31 cellular contexts compared by ENCODE assay signal in genomic region chr20:34421766-34422466, GRCh38.
"Had no signal": no experiment of that assay in that cellular context is flagged by ENCODE, and none has a peak within 500 bp of the region (broad histone marks: within the 10 kb centered on the region; RNA-seq: fewer than 3 reads in every experiment).

No MANE protein-coding gene starts in this region.

- H3K9me3 ChIP-seq: ascending aorta, body of pancreas, MG63, SJSA1 had no signal

- H3K27ac Mint-ChIP-seq: activated B cell treated with CpG ODN at 0.5 μM for 24 hours; activated CD4-positive, alpha-beta T cell treated with anti-CD3 and anti-CD28 coated beads, Interleukin-2, amount 10 ng/mL, durations not matched to agents 24 days and 14 days; activated CD8-positive, alpha-beta memory T cell treated with anti-CD3 and anti-CD28 coated beads, Interleukin-2, amount 10 ng/mL, durations not matched to agents 7 days and 5 days; activated naive CD4-positive, alpha-beta T cell treated with anti-CD3 and anti-CD28 coated beads, Interleukin-2, amount 50 U/mL, for 24 hours; activated T-cell treated with anti-CD3 and anti-CD28 coated beads, Interleukin-2, amount 50 U/mL, for 24 hours; activated T-helper 1 cell treated with anti-CD3 and anti-CD28 coated beads, Interleukin-12 subunit alpha, Interleukin-12 subunit beta, Interleukin-2, Interleukin-4 antibody, amounts not matched to agents 30 ng/mL and 10 ng/mL and 1 ng/mL, durations not matched to agents 14 hours and 24 hours and 36 hours; IgD-negative memory B cell; T-helper 1 cell treated with Interleukin-12 subunit alpha and Interleukin-12 subunit beta and Interleukin-4 antibody, amounts not matched to agents 30 μg/mL and 1 μg/mL, for 36 hours had no signal

- FAIRE-seq: bronchial epithelial cell had no signal

- H3K4me1 ChIP-seq: ascending aorta, SJSA1 had no signal

- H3K4me3 ChIP-seq: ascending aorta, body of pancreas, MG63, SJSA1 had no signal

- H3K4me2 ChIP-seq: KMS-11 had no signal

- DNase-seq: activated B cell treated with CpG ODN at 0.5 μM for 24 hours; activated CD4-positive, alpha-beta T cell treated with anti-CD3 and anti-CD28 coated beads for 1 hour; activated CD4-positive, alpha-beta T cell treated with anti-CD3 and anti-CD28 coated beads, Interleukin-2, amount 10 ng/mL, durations not matched to agents 24 days and 14 days; activated CD4-positive, alpha-beta T cell treated with anti-CD3 and anti-CD28 coated beads, Interleukin-2, amount 50 U/mL, for 48 hours; activated CD8-positive, alpha-beta memory T cell treated with anti-CD3 and anti-CD28 coated beads, Interleukin-2, amount 10 ng/mL, durations not matched to agents 7 days and 5 days; activated effector memory CD4-positive, alpha-beta T cell treated with Interleukin-2 at 50 U/mL for 16 hours; activated naive CD4-positive, alpha-beta T cell; activated T-cell treated with anti-CD3 and anti-CD28 coated beads, Interleukin-2, amount 50 U/mL, for 24 hours; amniotic stem cell; body of pancreas; MG63; MV-4-11; NCI-H1092 treated with DMSO at 0.1 percent for 48 hours; NCI-H1417 treated with DMSO at 0.1 percent for 48 hours; NCI-H1694; NCI-H2029; NCI-H345; NCI-H510A; NCI-H526 treated with DMSO at 0.1 percent for 48 hours; NCI-H82; RPMI8226; SHP77 had no signal

- H3K27me3 Mint-ChIP-seq: activated B cell treated with CpG ODN at 0.5 μM for 24 hours; activated CD4-positive, alpha-beta T cell treated with anti-CD3 and anti-CD28 coated beads, Interleukin-2, amount 10 ng/mL, durations not matched to agents 24 days and 14 days; activated CD8-positive, alpha-beta memory T cell treated with anti-CD3 and anti-CD28 coated beads, Interleukin-2, amount 10 ng/mL, durations not matched to agents 7 days and 5 days; activated naive CD4-positive, alpha-beta T cell treated with anti-CD3 and anti-CD28 coated beads, Interleukin-2, amount 50 U/mL, for 24 hours; activated T-cell treated with anti-CD3 and anti-CD28 coated beads, Interleukin-2, amount 50 U/mL, for 24 hours; IgD-negative memory B cell had no signal

- H3K9me3 Mint-ChIP-seq: activated B cell treated with CpG ODN at 0.5 μM for 24 hours; activated CD4-positive, alpha-beta T cell treated with anti-CD3 and anti-CD28 coated beads, Interleukin-2, amount 10 ng/mL, durations not matched to agents 24 days and 14 days; activated naive CD4-positive, alpha-beta T cell treated with anti-CD3 and anti-CD28 coated beads, Interleukin-2, amount 50 U/mL, for 24 hours; activated T-cell treated with anti-CD3 and anti-CD28 coated beads, Interleukin-2, amount 50 U/mL, for 24 hours; activated T-helper 1 cell treated with anti-CD3 and anti-CD28 coated beads, Interleukin-12 subunit alpha, Interleukin-12 subunit beta, Interleukin-2, Interleukin-4 antibody, amounts not matched to agents 30 ng/mL and 10 ng/mL and 1 ng/mL, durations not matched to agents 14 hours and 24 hours and 36 hours; IgD-negative memory B cell; T-helper 1 cell treated with Interleukin-12 subunit alpha and Interleukin-12 subunit beta and Interleukin-4 antibody, amounts not matched to agents 30 μg/mL and 1 μg/mL, for 36 hours had no signal

- H3K4me1 Mint-ChIP-seq: activated B cell treated with CpG ODN at 0.5 μM for 24 hours had no signal

- H3K27me3 ChIP-seq: ascending aorta, body of pancreas, MG63, SJSA1 had no signal

- H3K27ac ChIP-seq: ascending aorta, body of pancreas, KMS-11, SJSA1 had no signal

- H3K4me3 Mint-ChIP-seq: activated B cell treated with CpG ODN at 0.5 μM for 24 hours; activated CD4-positive, alpha-beta T cell treated with anti-CD3 and anti-CD28 coated beads, Interleukin-2, amount 10 ng/mL, durations not matched to agents 24 days and 14 days; activated CD8-positive, alpha-beta memory T cell treated with anti-CD3 and anti-CD28 coated beads, Interleukin-2, amount 10 ng/mL, durations not matched to agents 7 days and 5 days; activated naive CD4-positive, alpha-beta T cell treated with anti-CD3 and anti-CD28 coated beads, Interleukin-2, amount 50 U/mL, for 24 hours; activated T-cell treated with anti-CD3 and anti-CD28 coated beads, Interleukin-2, amount 50 U/mL, for 24 hours; activated T-helper 1 cell treated with anti-CD3 and anti-CD28 coated beads, Interleukin-12 subunit alpha, Interleukin-12 subunit beta, Interleukin-2, Interleukin-4 antibody, amounts not matched to agents 30 ng/mL and 10 ng/mL and 1 ng/mL, durations not matched to agents 14 hours and 24 hours and 36 hours; IgD-negative memory B cell; T-helper 1 cell treated with Interleukin-12 subunit alpha and Interleukin-12 subunit beta and Interleukin-4 antibody, amounts not matched to agents 30 μg/mL and 1 μg/mL, for 36 hours had no signal

- H3K9ac ChIP-seq: KMS-11 had no signal

- ATAC-seq: activated CD8-positive, alpha-beta memory T cell treated with anti-CD3 and anti-CD28 coated beads, Interleukin-2, amount 10 ng/mL, durations not matched to agents 7 days and 5 days; body of pancreas; Panc1 had no signal
